25 cellular contexts compared by ENCODE assay signal in the genomic region with DNA sequence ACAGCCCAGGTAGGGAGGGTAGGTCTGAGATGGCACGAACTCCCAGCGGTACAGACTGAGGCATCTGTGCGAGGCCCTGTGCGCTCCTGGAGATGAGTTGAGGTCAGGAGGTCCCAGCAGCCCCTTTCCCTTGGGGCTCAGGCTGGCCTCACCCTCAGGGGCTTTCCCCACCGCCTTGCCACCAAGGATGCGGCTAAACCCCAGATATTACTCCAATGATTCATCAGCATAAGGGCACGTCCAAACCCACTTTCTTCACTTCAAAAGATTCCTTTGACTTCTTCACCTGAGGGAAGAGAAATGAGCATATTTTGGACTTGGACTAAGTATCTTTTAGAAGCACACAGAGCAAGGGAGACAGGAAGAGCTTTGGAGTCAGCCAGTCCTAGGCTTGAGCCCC. TPM values are rescaled to one million over a fixed set of nuclear protein-coding genes. Genes with fewer than 3 reads are reported as not detected.
"Had no signal": no experiment of that assay in that cellular context is flagged by ENCODE, and none has a peak within 500 bp of the region (broad histone marks: within the 10 kb centered on the region; RNA-seq: fewer than 3 reads in every experiment).

No MANE protein-coding gene starts in this region.

- H3K4me1 ChIP-seq: psoas muscle, testis, vagina had no signal

- DNase-seq: activated CD8-positive, alpha-beta memory T cell treated with anti-CD3 and anti-CD28 coated beads, Interleukin-2, amount 50 U/mL, for 48 hours; activated effector memory CD4-positive, alpha-beta T cell treated with Interleukin-2 at 50 U/mL for 16 hours; activated naive CD4-positive, alpha-beta T cell treated with anti-CD3 and anti-CD28 coated beads, Interleukin-2, amount 10 ng/mL, durations not matched to agents 7 days and 5 days; activated T-cell treated with anti-CD3 and anti-CD28 coated beads, Interleukin-2, amount 50 U/mL, for 72 hours; anterior cingulate cortex; body of pancreas; caudate nucleus; dermis blood vessel endothelial cell; effector CD8-positive, alpha-beta T cell; hypothalamus; left cardiac atrium; mesenchymal stem cell; nephron progenitor cell; pancreas; psoas muscle; right cardiac atrium; stimulated activated CD4-positive, alpha-beta T cell treated with anti-CD3 and anti-CD28 coated beads, Interleukin-4, amount 100 ng/mL, for 24 hours; T1000; testis had no signal

- H3K27ac ChIP-seq: body of pancreas, pancreas, psoas muscle, testis, vagina had no signal

- ATAC-seq: activated T-cell treated with anti-CD3 and anti-CD28 coated beads, Interleukin-2, amount 50 U/mL, for 72 hours; body of pancreas; esophagus mucosa; left cardiac atrium; pancreas; psoas muscle; right cardiac atrium; WTC11 had no signal

- FAIRE-seq: frontal cortex, pancreas had no signal

- H3K27me3 ChIP-seq: body of pancreas, pancreas, testis, vagina had no signal

- H3K4me3 ChIP-seq: body of pancreas, pancreas, psoas muscle, testis, vagina had no signal

- H3K9me3 ChIP-seq: body of pancreas, pancreas, psoas muscle, testis, vagina had no signal

RNA-seq across cellular contexts. Expression of gene MMP21, which starts 27.1 kb away (rescaled TPM):
- total RNA-seq: activated CD8-positive, alpha-beta memory T cell treated with anti-CD3 and anti-CD28 coated beads for 36 hours; activated T-cell treated with anti-CD3 and anti-CD28 coated beads, Interleukin-2, amount 50 U/mL, for 72 hours; body of pancreas; myocyte; vagina; WTC11 had no signal
